In the genomic region with DNA sequence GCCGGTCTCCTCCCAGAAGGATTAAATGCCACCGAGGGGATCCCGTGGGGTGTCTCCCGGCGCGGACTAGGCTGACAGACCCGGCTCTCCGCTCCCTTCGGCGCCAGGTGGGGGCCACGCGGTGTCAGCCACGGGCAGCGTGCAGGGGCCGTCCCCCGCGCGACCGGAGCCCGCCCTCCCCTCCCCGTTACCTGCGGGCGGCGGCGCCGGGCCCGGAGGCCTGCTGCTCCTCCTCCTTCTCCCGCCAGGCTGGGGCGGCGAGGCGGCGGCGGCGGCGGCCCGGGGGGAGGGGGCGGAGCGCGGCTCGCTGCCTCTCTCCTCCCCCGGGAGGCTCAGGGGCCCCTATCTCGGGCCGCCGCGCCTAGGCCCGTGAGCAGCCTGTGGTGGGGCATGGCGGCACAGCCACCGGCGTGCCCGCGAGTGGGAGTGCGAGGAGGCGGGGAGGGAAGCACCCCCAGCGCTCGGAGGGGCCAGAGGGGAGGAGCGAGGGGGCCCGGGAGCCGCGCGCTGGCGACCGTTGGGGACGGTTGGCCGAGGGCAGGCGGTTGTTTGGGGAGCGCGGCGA, we compare ENCODE assay signal across 1 cellular context.
TF ChIP-seq lines count a peak whose summit lies in the region.

No MANE protein-coding gene starts in this region.

TF ChIP-seq in K562, 482 proteins besides CTCF, POLR2A, EP300 and RAD21 (continued from another document and continues in another):
- TF ChIP-seq, protein P1, sequence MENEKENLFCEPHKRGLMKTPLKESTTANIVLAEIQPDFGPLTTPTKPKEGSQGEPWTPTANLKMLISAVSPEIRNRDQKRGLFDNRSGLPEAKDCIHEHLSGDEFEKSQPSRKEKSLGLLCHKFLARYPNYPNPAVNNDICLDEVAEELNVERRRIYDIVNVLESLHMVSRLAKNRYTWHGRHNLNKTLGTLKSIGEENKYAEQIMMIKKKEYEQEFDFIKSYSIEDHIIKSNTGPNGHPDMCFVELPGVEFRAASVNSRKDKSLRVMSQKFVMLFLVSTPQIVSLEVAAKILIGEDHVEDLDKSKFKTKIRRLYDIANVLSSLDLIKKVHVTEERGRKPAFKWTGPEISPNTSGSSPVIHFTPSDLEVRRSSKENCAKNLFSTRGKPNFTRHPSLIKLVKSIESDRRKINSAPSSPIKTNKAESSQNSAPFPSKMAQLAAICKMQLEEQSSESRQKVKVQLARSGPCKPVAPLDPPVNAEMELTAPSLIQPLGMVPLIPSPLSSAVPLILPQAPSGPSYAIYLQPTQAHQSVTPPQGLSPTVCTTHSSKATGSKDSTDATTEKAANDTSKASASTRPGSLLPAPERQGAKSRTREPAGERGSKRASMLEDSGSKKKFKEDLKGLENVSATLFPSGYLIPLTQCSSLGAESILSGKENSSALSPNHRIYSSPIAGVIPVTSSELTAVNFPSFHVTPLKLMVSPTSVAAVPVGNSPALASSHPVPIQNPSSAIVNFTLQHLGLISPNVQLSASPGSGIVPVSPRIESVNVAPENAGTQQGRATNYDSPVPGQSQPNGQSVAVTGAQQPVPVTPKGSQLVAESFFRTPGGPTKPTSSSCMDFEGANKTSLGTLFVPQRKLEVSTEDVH (IDR thresholded peaks at IDR 0.05; ENCODE audit: low read depth, partially characterized antibody): no peak
- TF ChIP-seq ZNF124 (CRISPR knock-in tag; IDR thresholded peaks at IDR 0.05): no peak
- no peak for TF ChIP-seq NCOA2 (IDR thresholded peaks at IDR 0.05; ENCODE audit: partially characterized antibody in 2 of 2)
- no peak for TF ChIP-seq TAF1 (IDR thresholded peaks at IDR 0.05; ENCODE audit: control insufficient read depth, extremely low read depth, insufficient read depth, low read length, severe bottlenecking)
- TF ChIP-seq TOE1 (IDR thresholded peaks at IDR 0.05; ENCODE audit: borderline replicate concordance): no peak
- no peak for TF ChIP-seq TOE1 (CRISPR knock-in tag; IDR thresholded peaks at IDR 0.05; ENCODE audit: borderline replicate concordance, low read depth)
- TF ChIP-seq ZC3H11A (IDR thresholded peaks at IDR 0.05; ENCODE audit: low read depth, low read length): no peak
- no peak for TF ChIP-seq ATF1 (CRISPR knock-in tag; IDR thresholded peaks at IDR 0.05)
- TF ChIP-seq ATF1 (tag; IDR thresholded peaks at IDR 0.05): 0 out of 2 replicates have a peak, but pooled peaks have one; percentile 12
- peak; percentile 83 for TF ChIP-seq ZFX (CRISPR knock-in tag; IDR thresholded peaks at IDR 0.05)
- TF ChIP-seq C11orf30 (IDR thresholded peaks at IDR 0.05; ENCODE audit: low read depth): no peak
- TF ChIP-seq, protein P2, sequence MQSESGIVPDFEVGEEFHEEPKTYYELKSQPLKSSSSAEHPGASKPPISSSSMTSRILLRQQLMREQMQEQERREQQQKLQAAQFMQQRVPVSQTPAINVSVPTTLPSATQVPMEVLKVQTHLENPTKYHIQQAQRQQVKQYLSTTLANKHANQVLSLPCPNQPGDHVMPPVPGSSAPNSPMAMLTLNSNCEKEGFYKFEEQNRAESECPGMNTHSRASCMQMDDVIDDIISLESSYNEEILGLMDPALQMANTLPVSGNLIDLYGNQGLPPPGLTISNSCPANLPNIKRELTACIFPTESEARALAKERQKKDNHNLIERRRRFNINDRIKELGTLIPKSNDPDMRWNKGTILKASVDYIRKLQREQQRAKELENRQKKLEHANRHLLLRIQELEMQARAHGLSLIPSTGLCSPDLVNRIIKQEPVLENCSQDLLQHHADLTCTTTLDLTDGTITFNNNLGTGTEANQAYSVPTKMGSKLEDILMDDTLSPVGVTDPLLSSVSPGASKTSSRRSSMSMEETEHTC (IDR thresholded peaks at IDR 0.05): no peak
- TF ChIP-seq ASH1L (IDR thresholded peaks at IDR 0.05; ENCODE audit: borderline replicate concordance, low read depth, partially characterized antibody): no peak
- TF ChIP-seq MAZ (CRISPR knock-in tag; conservative IDR thresholded peaks at IDR 0.05 in 1 of 2, IDR thresholded peaks at IDR 0.05 in 1 of 2): peak; percentile 42 to 98; a peak in 3 of 4 replicates
- TF ChIP-seq, protein P3, sequence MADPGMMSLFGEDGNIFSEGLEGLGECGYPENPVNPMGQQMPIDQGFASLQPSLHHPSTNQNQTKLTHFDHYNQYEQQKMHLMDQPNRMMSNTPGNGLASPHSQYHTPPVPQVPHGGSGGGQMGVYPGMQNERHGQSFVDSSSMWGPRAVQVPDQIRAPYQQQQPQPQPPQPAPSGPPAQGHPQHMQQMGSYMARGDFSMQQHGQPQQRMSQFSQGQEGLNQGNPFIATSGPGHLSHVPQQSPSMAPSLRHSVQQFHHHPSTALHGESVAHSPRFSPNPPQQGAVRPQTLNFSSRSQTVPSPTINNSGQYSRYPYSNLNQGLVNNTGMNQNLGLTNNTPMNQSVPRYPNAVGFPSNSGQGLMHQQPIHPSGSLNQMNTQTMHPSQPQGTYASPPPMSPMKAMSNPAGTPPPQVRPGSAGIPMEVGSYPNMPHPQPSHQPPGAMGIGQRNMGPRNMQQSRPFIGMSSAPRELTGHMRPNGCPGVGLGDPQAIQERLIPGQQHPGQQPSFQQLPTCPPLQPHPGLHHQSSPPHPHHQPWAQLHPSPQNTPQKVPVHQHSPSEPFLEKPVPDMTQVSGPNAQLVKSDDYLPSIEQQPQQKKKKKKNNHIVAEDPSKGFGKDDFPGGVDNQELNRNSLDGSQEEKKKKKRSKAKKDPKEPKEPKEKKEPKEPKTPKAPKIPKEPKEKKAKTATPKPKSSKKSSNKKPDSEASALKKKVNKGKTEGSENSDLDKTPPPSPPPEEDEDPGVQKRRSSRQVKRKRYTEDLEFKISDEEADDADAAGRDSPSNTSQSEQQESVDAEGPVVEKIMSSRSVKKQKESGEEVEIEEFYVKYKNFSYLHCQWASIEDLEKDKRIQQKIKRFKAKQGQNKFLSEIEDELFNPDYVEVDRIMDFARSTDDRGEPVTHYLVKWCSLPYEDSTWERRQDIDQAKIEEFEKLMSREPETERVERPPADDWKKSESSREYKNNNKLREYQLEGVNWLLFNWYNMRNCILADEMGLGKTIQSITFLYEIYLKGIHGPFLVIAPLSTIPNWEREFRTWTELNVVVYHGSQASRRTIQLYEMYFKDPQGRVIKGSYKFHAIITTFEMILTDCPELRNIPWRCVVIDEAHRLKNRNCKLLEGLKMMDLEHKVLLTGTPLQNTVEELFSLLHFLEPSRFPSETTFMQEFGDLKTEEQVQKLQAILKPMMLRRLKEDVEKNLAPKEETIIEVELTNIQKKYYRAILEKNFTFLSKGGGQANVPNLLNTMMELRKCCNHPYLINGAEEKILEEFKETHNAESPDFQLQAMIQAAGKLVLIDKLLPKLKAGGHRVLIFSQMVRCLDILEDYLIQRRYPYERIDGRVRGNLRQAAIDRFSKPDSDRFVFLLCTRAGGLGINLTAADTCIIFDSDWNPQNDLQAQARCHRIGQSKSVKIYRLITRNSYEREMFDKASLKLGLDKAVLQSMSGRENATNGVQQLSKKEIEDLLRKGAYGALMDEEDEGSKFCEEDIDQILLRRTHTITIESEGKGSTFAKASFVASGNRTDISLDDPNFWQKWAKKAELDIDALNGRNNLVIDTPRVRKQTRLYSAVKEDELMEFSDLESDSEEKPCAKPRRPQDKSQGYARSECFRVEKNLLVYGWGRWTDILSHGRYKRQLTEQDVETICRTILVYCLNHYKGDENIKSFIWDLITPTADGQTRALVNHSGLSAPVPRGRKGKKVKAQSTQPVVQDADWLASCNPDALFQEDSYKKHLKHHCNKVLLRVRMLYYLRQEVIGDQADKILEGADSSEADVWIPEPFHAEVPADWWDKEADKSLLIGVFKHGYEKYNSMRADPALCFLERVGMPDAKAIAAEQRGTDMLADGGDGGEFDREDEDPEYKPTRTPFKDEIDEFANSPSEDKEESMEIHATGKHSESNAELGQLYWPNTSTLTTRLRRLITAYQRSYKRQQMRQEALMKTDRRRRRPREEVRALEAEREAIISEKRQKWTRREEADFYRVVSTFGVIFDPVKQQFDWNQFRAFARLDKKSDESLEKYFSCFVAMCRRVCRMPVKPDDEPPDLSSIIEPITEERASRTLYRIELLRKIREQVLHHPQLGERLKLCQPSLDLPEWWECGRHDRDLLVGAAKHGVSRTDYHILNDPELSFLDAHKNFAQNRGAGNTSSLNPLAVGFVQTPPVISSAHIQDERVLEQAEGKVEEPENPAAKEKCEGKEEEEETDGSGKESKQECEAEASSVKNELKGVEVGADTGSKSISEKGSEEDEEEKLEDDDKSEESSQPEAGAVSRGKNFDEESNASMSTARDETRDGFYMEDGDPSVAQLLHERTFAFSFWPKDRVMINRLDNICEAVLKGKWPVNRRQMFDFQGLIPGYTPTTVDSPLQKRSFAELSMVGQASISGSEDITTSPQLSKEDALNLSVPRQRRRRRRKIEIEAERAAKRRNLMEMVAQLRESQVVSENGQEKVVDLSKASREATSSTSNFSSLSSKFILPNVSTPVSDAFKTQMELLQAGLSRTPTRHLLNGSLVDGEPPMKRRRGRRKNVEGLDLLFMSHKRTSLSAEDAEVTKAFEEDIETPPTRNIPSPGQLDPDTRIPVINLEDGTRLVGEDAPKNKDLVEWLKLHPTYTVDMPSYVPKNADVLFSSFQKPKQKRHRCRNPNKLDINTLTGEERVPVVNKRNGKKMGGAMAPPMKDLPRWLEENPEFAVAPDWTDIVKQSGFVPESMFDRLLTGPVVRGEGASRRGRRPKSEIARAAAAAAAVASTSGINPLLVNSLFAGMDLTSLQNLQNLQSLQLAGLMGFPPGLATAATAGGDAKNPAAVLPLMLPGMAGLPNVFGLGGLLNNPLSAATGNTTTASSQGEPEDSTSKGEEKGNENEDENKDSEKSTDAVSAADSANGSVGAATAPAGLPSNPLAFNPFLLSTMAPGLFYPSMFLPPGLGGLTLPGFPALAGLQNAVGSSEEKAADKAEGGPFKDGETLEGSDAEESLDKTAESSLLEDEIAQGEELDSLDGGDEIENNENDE (IDR thresholded peaks at IDR 0.05; ENCODE audit: low read depth, low read length): no peak
- no peak for TF ChIP-seq ZNF212 (CRISPR knock-in tag; IDR thresholded peaks at IDR 0.05)
- TF ChIP-seq CREB1 (IDR thresholded peaks at IDR 0.05): no peak
- no peak for TF ChIP-seq CREB1 (CRISPR knock-in tag; IDR thresholded peaks at IDR 0.05)
- TF ChIP-seq HMG20A (CRISPR knock-in tag; conservative IDR thresholded peaks at IDR 0.05): no peak
- TF ChIP-seq, protein P4, sequence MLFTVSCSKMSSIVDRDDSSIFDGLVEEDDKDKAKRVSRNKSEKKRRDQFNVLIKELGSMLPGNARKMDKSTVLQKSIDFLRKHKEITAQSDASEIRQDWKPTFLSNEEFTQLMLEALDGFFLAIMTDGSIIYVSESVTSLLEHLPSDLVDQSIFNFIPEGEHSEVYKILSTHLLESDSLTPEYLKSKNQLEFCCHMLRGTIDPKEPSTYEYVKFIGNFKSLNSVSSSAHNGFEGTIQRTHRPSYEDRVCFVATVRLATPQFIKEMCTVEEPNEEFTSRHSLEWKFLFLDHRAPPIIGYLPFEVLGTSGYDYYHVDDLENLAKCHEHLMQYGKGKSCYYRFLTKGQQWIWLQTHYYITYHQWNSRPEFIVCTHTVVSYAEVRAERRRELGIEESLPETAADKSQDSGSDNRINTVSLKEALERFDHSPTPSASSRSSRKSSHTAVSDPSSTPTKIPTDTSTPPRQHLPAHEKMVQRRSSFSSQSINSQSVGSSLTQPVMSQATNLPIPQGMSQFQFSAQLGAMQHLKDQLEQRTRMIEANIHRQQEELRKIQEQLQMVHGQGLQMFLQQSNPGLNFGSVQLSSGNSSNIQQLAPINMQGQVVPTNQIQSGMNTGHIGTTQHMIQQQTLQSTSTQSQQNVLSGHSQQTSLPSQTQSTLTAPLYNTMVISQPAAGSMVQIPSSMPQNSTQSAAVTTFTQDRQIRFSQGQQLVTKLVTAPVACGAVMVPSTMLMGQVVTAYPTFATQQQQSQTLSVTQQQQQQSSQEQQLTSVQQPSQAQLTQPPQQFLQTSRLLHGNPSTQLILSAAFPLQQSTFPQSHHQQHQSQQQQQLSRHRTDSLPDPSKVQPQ (CRISPR knock-in tag; IDR thresholded peaks at IDR 0.05; ENCODE audit: borderline replicate concordance): no peak
- TF ChIP-seq, protein P5, sequence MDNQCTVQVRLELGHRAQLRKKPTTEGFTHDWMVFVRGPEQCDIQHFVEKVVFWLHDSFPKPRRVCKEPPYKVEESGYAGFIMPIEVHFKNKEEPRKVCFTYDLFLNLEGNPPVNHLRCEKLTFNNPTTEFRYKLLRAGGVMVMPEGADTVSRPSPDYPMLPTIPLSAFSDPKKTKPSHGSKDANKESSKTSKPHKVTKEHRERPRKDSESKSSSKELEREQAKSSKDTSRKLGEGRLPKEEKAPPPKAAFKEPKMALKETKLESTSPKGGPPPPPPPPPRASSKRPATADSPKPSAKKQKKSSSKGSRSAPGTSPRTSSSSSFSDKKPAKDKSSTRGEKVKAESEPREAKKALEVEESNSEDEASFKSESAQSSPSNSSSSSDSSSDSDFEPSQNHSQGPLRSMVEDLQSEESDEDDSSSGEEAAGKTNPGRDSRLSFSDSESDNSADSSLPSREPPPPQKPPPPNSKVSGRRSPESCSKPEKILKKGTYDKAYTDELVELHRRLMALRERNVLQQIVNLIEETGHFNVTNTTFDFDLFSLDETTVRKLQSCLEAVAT (IDR thresholded peaks at IDR 0.05): no peak
- no peak for TF ChIP-seq ZNF384 (IDR thresholded peaks at IDR 0.05; ENCODE audit: low read depth, low read length)
- TF ChIP-seq, protein P6, sequence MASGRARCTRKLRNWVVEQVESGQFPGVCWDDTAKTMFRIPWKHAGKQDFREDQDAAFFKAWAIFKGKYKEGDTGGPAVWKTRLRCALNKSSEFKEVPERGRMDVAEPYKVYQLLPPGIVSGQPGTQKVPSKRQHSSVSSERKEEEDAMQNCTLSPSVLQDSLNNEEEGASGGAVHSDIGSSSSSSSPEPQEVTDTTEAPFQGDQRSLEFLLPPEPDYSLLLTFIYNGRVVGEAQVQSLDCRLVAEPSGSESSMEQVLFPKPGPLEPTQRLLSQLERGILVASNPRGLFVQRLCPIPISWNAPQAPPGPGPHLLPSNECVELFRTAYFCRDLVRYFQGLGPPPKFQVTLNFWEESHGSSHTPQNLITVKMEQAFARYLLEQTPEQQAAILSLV (tag; IDR thresholded peaks at IDR 0.05): no peak
- TF ChIP-seq POLR2B (IDR thresholded peaks at IDR 0.05; ENCODE audit: low read depth, partially characterized antibody): peak; percentile 53
- peak in 1 of 2 experiments; percentile 52; a peak in 1 of 4 replicates for TF ChIP-seq TEAD1 (CRISPR knock-in tag; IDR thresholded peaks at IDR 0.05)
- no peak for TF ChIP-seq NR2C1 (IDR thresholded peaks at IDR 0.05)
- TF ChIP-seq NR2C1 (tag; IDR thresholded peaks at IDR 0.05): no peak
- TF ChIP-seq, protein P7, sequence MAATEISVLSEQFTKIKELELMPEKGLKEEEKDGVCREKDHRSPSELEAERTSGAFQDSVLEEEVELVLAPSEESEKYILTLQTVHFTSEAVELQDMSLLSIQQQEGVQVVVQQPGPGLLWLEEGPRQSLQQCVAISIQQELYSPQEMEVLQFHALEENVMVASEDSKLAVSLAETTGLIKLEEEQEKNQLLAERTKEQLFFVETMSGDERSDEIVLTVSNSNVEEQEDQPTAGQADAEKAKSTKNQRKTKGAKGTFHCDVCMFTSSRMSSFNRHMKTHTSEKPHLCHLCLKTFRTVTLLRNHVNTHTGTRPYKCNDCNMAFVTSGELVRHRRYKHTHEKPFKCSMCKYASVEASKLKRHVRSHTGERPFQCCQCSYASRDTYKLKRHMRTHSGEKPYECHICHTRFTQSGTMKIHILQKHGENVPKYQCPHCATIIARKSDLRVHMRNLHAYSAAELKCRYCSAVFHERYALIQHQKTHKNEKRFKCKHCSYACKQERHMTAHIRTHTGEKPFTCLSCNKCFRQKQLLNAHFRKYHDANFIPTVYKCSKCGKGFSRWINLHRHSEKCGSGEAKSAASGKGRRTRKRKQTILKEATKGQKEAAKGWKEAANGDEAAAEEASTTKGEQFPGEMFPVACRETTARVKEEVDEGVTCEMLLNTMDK (IDR thresholded peaks at IDR 0.05; ENCODE audit: borderline replicate concordance, insufficient read depth, low read depth, low read length, poor library complexity, severe bottlenecking): no peak
- no peak for TF ChIP-seq SRSF7 (optimal IDR thresholded peaks at IDR 0.05; ENCODE audit: low read depth, low read length)
- TF ChIP-seq RBM39 (optimal IDR thresholded peaks at IDR 0.05; ENCODE audit: low read depth, low read length): no peak
- TF ChIP-seq ZNF584 (CRISPR knock-in tag; IDR thresholded peaks at IDR 0.05; ENCODE audit: low read depth): no peak
